20 cellular contexts compared by ENCODE assay signal in genomic region chr2:137302957-137303356, GRCh38.
"Had no signal": no experiment of that assay in that cellular context is flagged by ENCODE, and none has a peak within 500 bp of the region (broad histone marks: within the 10 kb centered on the region; RNA-seq: fewer than 3 reads in every experiment).

No MANE protein-coding gene starts in this region.

- DNase-seq: effector CD4-positive, alpha-beta T cell; endodermal cell; erythroblast; foreskin keratinocyte; head of caudate nucleus; hypothalamus; kidney glomerular epithelial cell; lower lobe of right lung; mesenchymal stem cell; midbrain; naive B cell; occipital lobe; pancreas; sigmoid colon; stimulated activated CD4-positive, alpha-beta T cell treated with anti-CD3 and anti-CD28 coated beads, Interleukin-12 subunit alpha, Interleukin-12 subunit beta, amount 100 ng/mL, for 4 hours; stimulated activated naive CD4-positive, alpha-beta T cell; stomach; substantia nigra; transverse colon had no signal

- ATAC-seq: foreskin keratinocyte, left lobe of liver, lower lobe of right lung, pancreas had no signal
